ENCODE assay signal across 23 cellular contexts in genomic region chr3:195261925-195262324, GRCh38. TPM values are rescaled to one million over a fixed set of nuclear protein-coding genes. Genes with fewer than 3 reads are reported as not detected.
A peak's percentile ranks its signal among the peaks of the same experiment; 100 is the strongest.
DNase-seq lines count a peak whose midpoint lies in the region; ATAC-seq, FAIRE-seq and TF ChIP-seq lines count a peak whose summit lies in the region.
"Had no signal": no experiment of that assay in that cellular context is flagged by ENCODE, and none has a peak within 500 bp of the region (broad histone marks: within the 10 kb centered on the region; RNA-seq: fewer than 3 reads in every experiment).

No MANE protein-coding gene starts in this region.

- H3K4me3 ChIP-seq in K562 (no peak overlapping the region), esophagus muscularis mucosa (no peak overlapping the region), neutrophil (ENCODE audit: low read depth in 1 of 2, low read length in 1 of 2) (no peak overlapping the region), adrenal gland (no peak overlapping the region)
- H3K4me3 ChIP-seq: A549; BLaER1 treated with 17β-estradiol and CSF1 and Interleukin-3, amounts not matched to agents 10 nM and 100 nM; GM12878 had no signal

- no peaks in the 10 kb centered on the region for H3K9me3 ChIP-seq in K562 (replicated peaks; ENCODE audit: control insufficient read depth, insufficient read depth, low read depth, low read length)
- no peaks in the 10 kb centered on the region for H3K9me3 ChIP-seq in esophagus muscularis mucosa
- H3K9me3 ChIP-seq in neutrophil = no peaks in the 10 kb centered on the region
- no peaks in the 10 kb centered on the region for H3K9me3 ChIP-seq in adrenal gland (replicated peaks in 1 of 3)
- H3K9me3 ChIP-seq: A549; BLaER1 treated with 17β-estradiol and CSF1 and Interleukin-3, amounts not matched to agents 10 nM and 100 nM; Caco-2 had no signal

- peaks cover 14 to 39% of the 10 kb centered on the region in 2 experiments for H3K4me1 ChIP-seq in K562 (replicated peaks in 1 of 2; ENCODE audit: control insufficient read depth in 2 of 2, insufficient read depth in 2 of 2, low read length in 2 of 2)
- peaks cover 32 to 38% (median 35%) of the 10 kb centered on the region in 4 donors for H3K4me1 ChIP-seq in esophagus muscularis mucosa
- H3K4me1 ChIP-seq in neutrophil (ENCODE audit: control insufficient read depth in 1 of 2, insufficient read depth in 1 of 2, low read depth in 1 of 2, low read length in 1 of 2) = peaks cover 66 to 67% of the 10 kb centered on the region in 2 experiments
- H3K4me1 ChIP-seq in adrenal gland (replicated peaks in 1 of 2) = peaks cover 9 to 24% of the 10 kb centered on the region in 2 donors

- 85% methylated on average over 2 of the region's 2 CpGs for WGBS in K562 (ENCODE audit: insufficient coverage, low coverage, missing lambda C conversion rate)
- WGBS in esophagus muscularis mucosa = 98% methylated on average over 2 of the region's 2 CpGs
- 96 to 98% (median 98%) methylated on average over 2 of the region's 2 CpGs for WGBS in adrenal gland, 4 donors

- TF ChIP-seq EP300 in K562 (IDR thresholded peaks at IDR 0.05; ENCODE audit: low read length) = no peak
- no peak for TF ChIP-seq EP300 in esophagus muscularis mucosa (IDR thresholded peaks at IDR 0.05)

- H3K4me3 Mint-ChIP-seq in activated CD8-positive, alpha-beta T cell treated with anti-CD3 and anti-CD28 coated beads, Interleukin-2, amount 10 ng/mL, durations not matched to agents 7 days and 5 days = no peak overlapping the region
- no peak overlapping the region for H3K4me3 Mint-ChIP-seq in activated CD8-positive, alpha-beta T cell treated with anti-CD3 and anti-CD28 coated beads for 36 hours
- H3K4me3 Mint-ChIP-seq: B cell had no signal

- TF ChIP-seq RAD21 in K562 (CRISPR knock-in tag; conservative IDR thresholded peaks at IDR 0.05 in 1 of 2, IDR thresholded peaks at IDR 0.05 in 1 of 2) = no peak

- DNase-seq in activated CD8-positive, alpha-beta T cell treated with anti-CD3 and anti-CD28 coated beads, Interleukin-2, amount 10 ng/mL, durations not matched to agents 7 days and 5 days = peak; percentile 11
- no peak for DNase-seq in activated CD8-positive, alpha-beta T cell treated with anti-CD3 and anti-CD28 coated beads for 36 hours
- DNase-seq in K562 (ENCODE audit: extremely low read depth in 1 of 4, low spot score in 3 of 4) (no peak), esophagus muscularis mucosa (ENCODE audit: extremely low spot score) (peak; percentile 53), adrenal gland (no peak)
- DNase-seq in activated naive CD4-positive, alpha-beta T cell treated with Interleukin-2 at 50 U/mL for 16 hours = no peak
- DNase-seq: AML-193; Caco-2; Calu3; CD4-positive, alpha-beta memory T cell; DMS79 treated with DMSO at 0.1 percent for 48 hours had no signal

- H3K27me3 ChIP-seq in K562 (ENCODE audit: control insufficient read depth in 2 of 2, insufficient read depth in 2 of 2, low read length in 2 of 2) = no peaks in the 10 kb centered on the region
- no peaks in the 10 kb centered on the region for H3K27me3 ChIP-seq in esophagus muscularis mucosa
- H3K27me3 ChIP-seq in neutrophil = no peaks in the 10 kb centered on the region
- H3K27me3 ChIP-seq in adrenal gland = no peaks in the 10 kb centered on the region
- H3K27me3 ChIP-seq: BLaER1 treated with 17β-estradiol and CSF1 and Interleukin-3, amounts not matched to agents 10 nM and 100 nM had no signal

- no peak overlapping the region for H3K9ac ChIP-seq in K562 (ENCODE audit: insufficient read depth in 1 of 2, low read depth in 2 of 2, low read length in 2 of 2)

- BruUV-seq in K562 (replicated peaks; lab: Mats Ljungman, UMichigan) = no TSS peak

- TF ChIP-seq POLR2A in K562 (conservative IDR thresholded peaks at IDR 0.05) = no peak
- no peak for TF ChIP-seq POLR2A in esophagus muscularis mucosa (IDR thresholded peaks at IDR 0.05; ENCODE audit: low read depth)
- TF ChIP-seq POLR2A in adrenal gland (IDR thresholded peaks at IDR 0.05) = no peak

- POLR2A ChIA-PET in activated CD8-positive, alpha-beta T cell treated with anti-CD3 and anti-CD28 coated beads, Interleukin-2, amount 10 ng/mL, durations not matched to agents 7 days and 5 days (lab: Charles Lee) = interaction anchor here (1.8 kb wide), 1 partner anchor 590 kb away, joined by 8 read pairs; the partner anchor contains the start of gene LSG1
- POLR2A ChIA-PET in activated CD8-positive, alpha-beta T cell treated with anti-CD3 and anti-CD28 coated beads for 36 hours (lab: Charles Lee) = interaction anchor here (0.8 to 2.0 kb wide), 2 partner anchors 8 to 9 kb away, joined by 5 to 14 read pairs; partner anchors contain the start of gene XXYLT1
- POLR2A ChIA-PET in K562 (lab: Yijun Ruan, JAX) = interaction anchor here (0.8 to 0.9 kb wide), 2 partner anchors 8 to 181 kb away, joined by 3 to 4 read pairs; partner anchors contain the start of gene ACAP2

- H3K9me1 ChIP-seq in K562 (ENCODE audit: control insufficient read depth, insufficient read depth, low read length) = no peaks in the 10 kb centered on the region

- no peaks in the 10 kb centered on the region for H3K9me3 Mint-ChIP-seq in activated CD8-positive, alpha-beta T cell treated with anti-CD3 and anti-CD28 coated beads, Interleukin-2, amount 10 ng/mL, durations not matched to agents 7 days and 5 days (ENCODE audit: insufficient read depth)
- H3K9me3 Mint-ChIP-seq in activated CD8-positive, alpha-beta T cell treated with anti-CD3 and anti-CD28 coated beads for 36 hours = no peaks in the 10 kb centered on the region
- H3K9me3 Mint-ChIP-seq: CD4-positive, alpha-beta memory T cell had no signal

- H4K20me1 ChIP-seq in K562 (replicated peaks; ENCODE audit: control insufficient read depth, insufficient read depth, low read length) = no peaks in the 10 kb centered on the region

- TF ChIP-seq CTCF in activated CD8-positive, alpha-beta T cell treated with anti-CD3 and anti-CD28 coated beads for 36 hours (IDR thresholded peaks at IDR 0.05) = no peak
- TF ChIP-seq CTCF in K562 (IDR thresholded peaks at IDR 0.05 in 2 of 3, conservative IDR thresholded peaks at IDR 0.05 in 1 of 3; ENCODE audit: insufficient read depth in 2 of 3, low read depth in 1 of 3, low read length in 3 of 3) (no peak), esophagus muscularis mucosa (IDR thresholded peaks at IDR 0.05) (no peak), neutrophil (IDR thresholded peaks at IDR 0.05) (no peak), adrenal gland (IDR thresholded peaks at IDR 0.05) (no peak)

- peaks cover 45% of the 10 kb centered on the region for H3K79me2 ChIP-seq in K562 (ENCODE audit: control insufficient read depth, insufficient read depth, low read length)

- ATAC-seq in activated CD8-positive, alpha-beta T cell treated with anti-CD3 and anti-CD28 coated beads, Interleukin-2, amount 10 ng/mL, durations not matched to agents 7 days and 5 days = no peak
- ATAC-seq in activated CD8-positive, alpha-beta T cell treated with anti-CD3 and anti-CD28 coated beads for 36 hours = no peak
- ATAC-seq in K562 (no peak), HG02852 (IDR thresholded peaks at IDR 0.05; ENCODE audit: unreplicated experiment) (no peak)
- ATAC-seq: A549, GM12878 had no signal

- no peak for FAIRE-seq in K562 (lab: Jason Lieb, UNC)
- FAIRE-seq: A549, D721Med, G401.6, GM12878, GM12892, GM18507 had no signal

- no peaks in the 10 kb centered on the region for H3K27me3 Mint-ChIP-seq in activated CD8-positive, alpha-beta T cell treated with anti-CD3 and anti-CD28 coated beads, Interleukin-2, amount 10 ng/mL, durations not matched to agents 7 days and 5 days (ENCODE audit: low read depth)
- H3K27me3 Mint-ChIP-seq in activated CD8-positive, alpha-beta T cell treated with anti-CD3 and anti-CD28 coated beads for 36 hours = no peaks in the 10 kb centered on the region
- H3K27me3 Mint-ChIP-seq: B cell; CD4-positive, alpha-beta memory T cell had no signal

- H3K4me1 Mint-ChIP-seq in activated CD8-positive, alpha-beta T cell treated with anti-CD3 and anti-CD28 coated beads, Interleukin-2, amount 10 ng/mL, durations not matched to agents 7 days and 5 days (ENCODE audit: low read depth) = peaks cover 39% of the 10 kb centered on the region
- H3K4me1 Mint-ChIP-seq in activated CD8-positive, alpha-beta T cell treated with anti-CD3 and anti-CD28 coated beads for 36 hours (ENCODE audit: low read depth) = peaks cover 31% of the 10 kb centered on the region

- H3K27ac Mint-ChIP-seq in activated CD8-positive, alpha-beta T cell treated with anti-CD3 and anti-CD28 coated beads, Interleukin-2, amount 10 ng/mL, durations not matched to agents 7 days and 5 days = no peak overlapping the region
- no peak overlapping the region for H3K27ac Mint-ChIP-seq in activated CD8-positive, alpha-beta T cell treated with anti-CD3 and anti-CD28 coated beads for 36 hours
- H3K27ac Mint-ChIP-seq: B cell had no signal

- intact Hi-C loops in activated CD8-positive, alpha-beta T cell treated with anti-CD3 and anti-CD28 coated beads for 36 hours (cut with micrococcal nuclease) = loop anchor here (5.0 kb wide), 1 partner anchor 250 kb away; no protein-coding TSS in a partner anchor
- intact Hi-C loops in K562 (cut with micrococcal nuclease) = loop anchor here (5.0 to 10.0 kb wide), 2 partner anchors 75 to 927 kb away; no protein-coding TSS in a partner anchor
- intact Hi-C loops in esophagus muscularis mucosa (cut with DNase I) = loop anchor here (2.0 kb wide), 1 partner anchor 577 kb away; the partner anchor contains the start of gene FAM43A
- intact Hi-C loops in adrenal gland (cut with DNase I) = loop anchor here (2.0 kb wide), 2 partner anchors 579 to 585 kb away; no protein-coding TSS in a partner anchor

- CTCF ChIA-PET in activated CD8-positive, alpha-beta T cell treated with anti-CD3 and anti-CD28 coated beads, Interleukin-2, amount 10 ng/mL, durations not matched to agents 7 days and 5 days (lab: Charles Lee) = interaction anchor here (1.0 to 5.1 kb wide), 6 partner anchors 8 to 628 kb away, joined by 4 to 56 read pairs (median 28); partner anchors contain the start of genes LSG1 and XXYLT1
- CTCF ChIA-PET in activated CD8-positive, alpha-beta T cell treated with anti-CD3 and anti-CD28 coated beads for 36 hours (lab: Charles Lee) = interaction anchor here (1.4 to 3.3 kb wide), 6 partner anchors 9 to 590 kb away, joined by 5 to 51 read pairs (median 12); partner anchors contain the start of genes LSG1 and XXYLT1
- CTCF ChIA-PET in K562 (lab: Yijun Ruan, JAX; ENCODE audit: low intra/inter-chr PET ratio) = no interaction called here

- H3K36me3 ChIP-seq in K562 (ENCODE audit: control insufficient read depth, insufficient read depth, low read length) (peaks cover 23% of the 10 kb centered on the region; the same call in 2 of the 3 replicates), esophagus muscularis mucosa (peaks cover 0 to 14% (median 0%) of the 10 kb centered on the region in 4 donors), neutrophil (no peaks in the 10 kb centered on the region), adrenal gland (replicated peaks in 1 of 2) (peaks cover 0 to under 1% of the 10 kb centered on the region in 2 donors)

- no peak overlapping the region for H3K4me2 ChIP-seq in K562 (ENCODE audit: insufficient read depth, low read length)
- H3K4me2 ChIP-seq: A549 had no signal

- no peak overlapping the region for H3K27ac ChIP-seq in K562 (ENCODE audit: extremely low read depth, low read depth, low read length)
- H3K27ac ChIP-seq in esophagus muscularis mucosa (replicated peaks in 1 of 4) = no peak overlapping the region
- peak overlapping the region; percentile 97 for H3K27ac ChIP-seq in neutrophil
- H3K27ac ChIP-seq in adrenal gland = no peak overlapping the region
- H3K27ac ChIP-seq: 22Rv1; A549; BLaER1 treated with 17β-estradiol and CSF1 and Interleukin-3, amounts not matched to agents 10 nM and 100 nM; C4-2B had no signal

- in situ Hi-C loops in K562 (cut with MboI) = no loop called here

- peaks cover 8% of the 10 kb centered on the region for H3K36me3 Mint-ChIP-seq in activated CD8-positive, alpha-beta T cell treated with anti-CD3 and anti-CD28 coated beads, Interleukin-2, amount 10 ng/mL, durations not matched to agents 7 days and 5 days (ENCODE audit: low read depth)
- H3K36me3 Mint-ChIP-seq in activated CD8-positive, alpha-beta T cell treated with anti-CD3 and anti-CD28 coated beads for 36 hours (ENCODE audit: low read depth) = peaks cover 10% of the 10 kb centered on the region

- no peak overlapping the region for H2AFZ ChIP-seq in K562 (ENCODE audit: low read depth, low read length)

RNA-seq across cellular contexts. Expression of gene XXYLT1, which starts 9.0 kb away (rescaled TPM):
- 10 to 100 TPM; 10.8 to 13.3 TPM for total RNA-seq in activated CD8-positive, alpha-beta T cell treated with anti-CD3 and anti-CD28 coated beads, Interleukin-2, amount 10 ng/mL, durations not matched to agents 7 days and 5 days
- 1 to 10 TPM; 8.4 to 9.6 TPM for total RNA-seq in activated CD8-positive, alpha-beta T cell treated with anti-CD3 and anti-CD28 coated beads for 36 hours
- total RNA-seq in K562 (2011; cell fraction: chromatin; rRNA removed; ENCODE audit: low replicate concordance) = 19.3 and 36.1 TPM in 2 replicates
- 35.1 and 39.5 TPM in 2 replicates for total RNA-seq in K562 (2011; cell fraction: nucleolus; rRNA removed)
- 26.9 and 30.3 TPM in 2 replicates for total RNA-seq in K562 (2011; cell fraction: nucleoplasm; rRNA removed)
- total RNA-seq in K562 (2014; rRNA removed) (18.9 and 21.3 TPM in 2 replicates), K562 (2014; rRNA removed; fragmentation: Illumina TruSeq; extraction: Trizol) (9.4 and 10.7 TPM in 2 replicates), K562 (2015; rRNA removed; fragmentation: Illumina TruSeq; extraction: Trizol) (13.8 and 15.0 TPM in 2 replicates), K562 (2021) (18.0 and 18.4 TPM in 2 replicates), esophagus muscularis mucosa (10 to 100 TPM in 3 of 4 donors, 1 to 10 TPM in 1; 8.8 to 18.5 (median 13.9) TPM), adrenal gland (10 to 100 TPM in 4 of 8 donors, 1 to 10 TPM in 4; 8.2 to 13.9 (median 9.8) TPM)
- polyA plus RNA-seq in K562 (2011; rRNA removed) (14.2 and 14.9 TPM in 2 replicates), K562 (2014; fragmentation: Illumina TruSeq; extraction: Trizol) (14.3 and 15.6 TPM in 2 replicates), K562 (2014; fragmentation: Nextera tagmentation; extraction: Ambion mirVana) (1 to 10 TPM; 1.9 to 2.9 TPM), K562 (2014; rRNA removed) (14.2 and 15.6 TPM in 2 replicates), adrenal gland (1 to 10 TPM; 6.2 to 7.6 (median 7.4) TPM)
- polyA plus RNA-seq in K562 (2011; cell fraction: cytosol; rRNA removed) = 16.6 and 23.1 TPM in 2 replicates
- polyA plus RNA-seq in K562 (2011; cell fraction: nucleus; rRNA removed) = 8.6 and 13.0 TPM in 2 replicates
- 15.3 and 24.2 TPM in 2 replicates for polyA plus RNA-seq in K562 (2012)
- 9.1 and 12.3 TPM in 2 replicates for polyA minus RNA-seq in K562 (2011; rRNA and poly(A)+ RNA removed)
- 18.4 and 20.8 TPM in 2 replicates for polyA minus RNA-seq in K562 (2011; cell fraction: cytosol; rRNA and poly(A)+ RNA removed)
- polyA minus RNA-seq in K562 (2011; cell fraction: nucleus; rRNA and poly(A)+ RNA removed) = 11.9 and 16.0 TPM in 2 replicates

Comparison
In these comparisons a context has a peak if more than half of its experiments do, and no peak if none do; other contexts are left out.
1. DNase-seq: peak in activated CD8-positive, alpha-beta T cell treated with anti-CD3 and anti-CD28 coated beads, Interleukin-2, amount 10 ng/mL, durations not matched to agents 7 days and 5 days (single experiment) and esophagus muscularis mucosa (single experiment); none in activated CD8-positive, alpha-beta T cell treated with anti-CD3 and anti-CD28 coated beads for 36 hours (single experiment), K562 (0 of 4), adrenal gland (0 of 7) and activated naive CD4-positive, alpha-beta T cell treated with Interleukin-2 at 50 U/mL for 16 hours (single experiment).